Comparison of ENCODE assay signal across 1 cellular context in genomic region chr12:89976866-89977265, GRCh38.
TF ChIP-seq lines count a peak whose summit lies in the region.

No MANE protein-coding gene starts in this region.

TF ChIP-seq in H1, 55 proteins besides CTCF, POLR2A, EP300 and RAD21 (continued from another document):
- TF ChIP-seq USF2 (IDR thresholded peaks at IDR 0.05; ENCODE audit: low read length) (no peak), E2F6 (IDR thresholded peaks at IDR 0.05) (no peak)
